Comparison of ENCODE assay signal across 8 cellular contexts in the genomic region with DNA sequence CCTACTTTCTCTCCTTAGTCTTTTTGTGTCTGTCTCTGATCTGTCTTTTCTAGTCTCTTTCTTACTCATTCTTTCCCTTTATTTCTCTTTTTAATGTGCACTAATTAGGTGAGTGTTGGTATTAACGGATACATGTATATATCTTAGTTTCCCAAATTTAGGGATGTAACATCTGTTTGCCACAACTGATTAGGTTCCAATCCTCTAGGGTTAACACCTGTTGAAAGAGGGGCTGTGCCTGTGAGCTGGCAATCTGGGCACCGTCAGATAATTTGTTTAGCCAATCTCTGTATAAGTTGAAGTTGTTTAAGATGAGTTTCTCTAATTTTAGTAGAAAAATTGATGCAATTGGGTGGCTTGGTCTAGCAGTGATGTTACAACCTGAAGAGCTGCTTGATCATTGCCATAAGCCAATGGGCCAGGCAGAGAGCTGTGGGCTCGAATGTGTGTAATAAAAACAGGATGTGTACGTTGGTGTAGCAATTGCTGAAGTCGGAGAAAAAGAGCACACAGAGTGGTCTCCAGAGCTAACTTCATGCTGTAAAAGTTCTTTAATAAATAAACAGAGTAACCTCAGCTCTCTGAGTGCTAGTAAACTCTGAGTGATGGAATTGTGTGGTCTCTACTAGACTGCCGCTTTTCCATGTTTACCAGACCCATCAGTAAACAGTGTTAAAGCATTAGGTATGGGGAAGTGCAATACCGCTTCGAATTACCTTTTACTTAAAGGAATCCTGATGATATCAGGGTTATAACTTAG. TPM values are rescaled to one million over a fixed set of nuclear protein-coding genes. Genes with fewer than 3 reads are reported as not detected.
DNase-seq lines count a peak whose midpoint lies in the region; ATAC-seq and TF ChIP-seq lines count a peak whose summit lies in the region.

No MANE protein-coding gene starts in this region.

- no peaks in the 10 kb centered on the region for H3K27me3 ChIP-seq in breast epithelium

- TF ChIP-seq POLR2A in breast epithelium (IDR thresholded peaks at IDR 0.05) = no peak

- no peaks in the 10 kb centered on the region for H3K36me3 ChIP-seq in breast epithelium

- CTCF ChIA-PET in MCF 10A (lab: Yijun Ruan, JAX) = interaction anchor here (0.7 to 1.6 kb wide), 2 partner anchors 9 to 10 kb away, joined by 3 read pairs; no protein-coding TSS in a partner anchor
- CTCF ChIA-PET in RWPE1 (lab: Yijun Ruan, JAX) = no interaction called here

- no peak for ATAC-seq in GM18511 (IDR thresholded peaks at IDR 0.05; ENCODE audit: unreplicated experiment)

- no peaks in the 10 kb centered on the region for H3K4me1 ChIP-seq in breast epithelium

- H3K9me3 ChIP-seq in breast epithelium = no peaks in the 10 kb centered on the region

- no peak overlapping the region for H3K27ac Mint-ChIP-seq in MCF 10A (ENCODE audit: low read depth, unreplicated experiment)
- no peak overlapping the region for H3K27ac Mint-ChIP-seq in type B pancreatic cell

- H3K4me3 Mint-ChIP-seq in MCF 10A (ENCODE audit: unreplicated experiment) (no peak overlapping the region), type B pancreatic cell (peak overlapping the region; percentile 67)

- no peak overlapping the region for H3K27ac ChIP-seq in breast epithelium
- H3K27ac ChIP-seq in RWPE1 = no peak overlapping the region

- no TSS peak for BruUV-seq in MCF 10A (replicated peaks; lab: Mats Ljungman, UMichigan)

- peaks cover 8% of the 10 kb centered on the region for H3K4me1 Mint-ChIP-seq in MCF 10A (ENCODE audit: insufficient read depth, unreplicated experiment)
- peaks cover 14% of the 10 kb centered on the region for H3K4me1 Mint-ChIP-seq in type B pancreatic cell (ENCODE audit: unreplicated experiment)

- intact Hi-C loops in breast epithelium (cut with DNase I; ENCODE audit: low total_unique reads) = no loop called here
- intact Hi-C loops in MCF 10A (cut with micrococcal nuclease) = no loop called here

- no peaks in the 10 kb centered on the region for H3K9me3 Mint-ChIP-seq in MCF 10A (ENCODE audit: unreplicated experiment)
- no peaks in the 10 kb centered on the region for H3K9me3 Mint-ChIP-seq in type B pancreatic cell

- TF ChIP-seq CTCF in breast epithelium (IDR thresholded peaks at IDR 0.05) (no peak), MCF 10A (IDR thresholded peaks at IDR 0.05; ENCODE audit: unreplicated experiment) (no peak), type B pancreatic cell (conservative IDR thresholded peaks at IDR 0.05) (no peak), RWPE1 (conservative IDR thresholded peaks at IDR 0.05; ENCODE audit: low read depth) (no peak)

- H3K36me3 Mint-ChIP-seq in MCF 10A (ENCODE audit: insufficient read depth, unreplicated experiment) (no peaks in the 10 kb centered on the region), type B pancreatic cell (no peaks in the 10 kb centered on the region)

- peak overlapping the region in 2 of 3 donors; percentile 48 to 59 for H3K4me3 ChIP-seq in breast epithelium

- POLR2A ChIA-PET in MCF 10A (lab: Yijun Ruan, JAX) (interaction anchor here (1.2 to 2.4 kb wide), 3 partner anchors 13 to 239 kb away, joined by 3 to 8 read pairs (median 3); no protein-coding TSS in a partner anchor), RWPE1 (lab: Yijun Ruan, JAX; ENCODE audit: low non-redundant PET) (no interaction called here)

- DNase-seq in breast epithelium (ENCODE audit: low spot score in 2 of 2) (no peak), MCF 10A (ENCODE audit: unreplicated experiment) (no peak), kidney tubule cell (ENCODE audit: low spot score) (peak; percentile 9), type B pancreatic cell (ENCODE audit: extremely low spot score, unreplicated experiment) (no peak), RKO (ENCODE audit: low spot score) (no peak), RWPE1 (ENCODE audit: low spot score) (no peak)
- peak; percentile 8 for DNase-seq in activated CD4-positive, alpha-beta T cell treated with anti-CD3 and anti-CD28 coated beads, Interleukin-2, amount 50 U/mL, for 1 hour

- peaks cover 31% of the 10 kb centered on the region for H3K27me3 Mint-ChIP-seq in MCF 10A (ENCODE audit: insufficient read depth, unreplicated experiment)
- H3K27me3 Mint-ChIP-seq in type B pancreatic cell = peaks cover 16% of the 10 kb centered on the region

RNA-seq across cellular contexts. Expression of a gene that starts 18.3 kb away (rescaled TPM):
- total RNA-seq in breast epithelium = 10 to 100 TPM; 13.4 to 99.9 (median 57.1) TPM
- total RNA-seq in MCF 10A (2022) = not detected in 2 replicates
- total RNA-seq in type B pancreatic cell (ENCODE audit: low replicate concordance) = 113 and 174 TPM in 2 replicates

RNA-seq across cellular contexts. Expression of a gene that starts 29.7 kb away (rescaled TPM):
- total RNA-seq in breast epithelium = 10 to 100 TPM; 13.8 to 23.0 (median 16.1) TPM
- 26.1 and 30.9 TPM in 2 replicates for total RNA-seq in MCF 10A (2022)
- 21.4 and 24.6 TPM in 2 replicates for total RNA-seq in type B pancreatic cell (ENCODE audit: low replicate concordance)

Comparison
In these comparisons a context has a peak if more than half of its experiments do, and no peak if none do; other contexts are left out.
1. RNA of a gene that starts 18.3 kb away (total RNA-seq): 113 to 174 TPM in type B pancreatic cell and 13.4 to 99.9 TPM in breast epithelium; not detected in MCF 10A; every median in the first group is over 10 times any median in the second.
2. DNase-seq: peak in activated CD4-positive, alpha-beta T cell treated with anti-CD3 and anti-CD28 coated beads, Interleukin-2, amount 50 U/mL, for 1 hour (single experiment) and kidney tubule cell (single experiment); none in breast epithelium (0 of 2), MCF 10A (single experiment), type B pancreatic cell (single experiment), RKO (single experiment) and RWPE1 (single experiment).